8 cellular contexts compared by ENCODE assay signal in genomic region chr2:134119672-134120159, GRCh38.
DNase-seq lines count a peak whose midpoint lies in the region; ATAC-seq, FAIRE-seq and TF ChIP-seq lines count a peak whose summit lies in the region.

No MANE protein-coding gene starts in this region.

- FAIRE-seq in GM12892 (lab: Jason Lieb, UNC), result peak; percentile 74

- H3K36me3 ChIP-seq in adrenal gland (replicated peaks in 1 of 2), result no peaks in the 10 kb centered on the region

- ATAC-seq in HG02678 (IDR thresholded peaks at IDR 0.05; ENCODE audit: unreplicated experiment) (peak; percentile 56), left cardiac atrium (peak; percentile 76 to 83)

- TF ChIP-seq CTCF in adrenal gland (IDR thresholded peaks at IDR 0.05) (no peak), progenitor cell of endocrine pancreas (IDR thresholded peaks at IDR 0.05; ENCODE audit: unreplicated experiment) (no peak)

- H3K4me3 Mint-ChIP-seq in progenitor cell of endocrine pancreas (ENCODE audit: low read depth), result peak overlapping the region; percentile 90

- TF ChIP-seq POLR2A in GM12892 (IDR thresholded peaks at IDR 0.05; ENCODE audit: low read depth, low read length), result peak; percentile 87
- TF ChIP-seq POLR2A in adrenal gland (IDR thresholded peaks at IDR 0.05), result peak; percentile 68 to 90

- peak overlapping the region; percentile 97 for H3K27ac Mint-ChIP-seq in progenitor cell of endocrine pancreas

- H3K27me3 Mint-ChIP-seq in progenitor cell of endocrine pancreas, result no peaks in the 10 kb centered on the region

- DNase-seq in GM12892 (ENCODE audit: insufficient read length) (peak; percentile 76), NCI-H1105 treated with DMSO at 0.1 percent for 48 hours (lab: John Stamatoyannopoulos, UW) (peak; percentile 80), T follicular helper cell (ENCODE audit: low read depth) (peak; percentile 74), adrenal gland (peak; percentile 89 to 93 (median 92)), left cardiac atrium (peak; percentile 93), progenitor cell of endocrine pancreas (ENCODE audit: low spot score, unreplicated experiment) (peak; percentile 64), ureter (ENCODE audit: low spot score) (peak; percentile 93)

- H3K9me3 Mint-ChIP-seq in progenitor cell of endocrine pancreas (ENCODE audit: low read depth), result no peaks in the 10 kb centered on the region

- peaks cover 41% of the 10 kb centered on the region for H3K4me1 Mint-ChIP-seq in progenitor cell of endocrine pancreas (ENCODE audit: low read depth)

- peak overlapping the region in 2 of 4 donors; percentile 83 to 88 for H3K4me3 ChIP-seq in adrenal gland

- no peaks in the 10 kb centered on the region for H3K27me3 ChIP-seq in adrenal gland

- H3K9me3 ChIP-seq in adrenal gland (replicated peaks in 1 of 3), result no peaks in the 10 kb centered on the region

- intact Hi-C loops in adrenal gland (cut with DNase I) (loop anchor here (5.0 to 10.0 kb wide), 9 partner anchors 55 to 335 kb away; no protein-coding TSS in a partner anchor), left cardiac atrium (cut with DNase I) (loop anchor here (2.0 to 10.0 kb wide), 5 partner anchors 128 to 331 kb away; no protein-coding TSS in a partner anchor)

- H3K27ac ChIP-seq in adrenal gland, result peak overlapping the region; percentile 31 to 95 (median 86)

- peaks cover 0 to 41% of the 10 kb centered on the region in 2 donors for H3K4me1 ChIP-seq in adrenal gland (replicated peaks in 1 of 2)

- no peaks in the 10 kb centered on the region for H3K36me3 Mint-ChIP-seq in progenitor cell of endocrine pancreas (ENCODE audit: insufficient read depth)

- 0 to 1% (median 0%) methylated on average over 7 to 45 of the region's 45 CpGs for WGBS in adrenal gland, 4 donors
